Comparison of ENCODE assay signal across 17 cellular contexts in genomic region chr5:134603059-134603458, GRCh38. TPM values are rescaled to one million over a fixed set of nuclear protein-coding genes. Genes with fewer than 3 reads are reported as not detected.
A peak's percentile ranks its signal among the peaks of the same experiment; 100 is the strongest.
DNase-seq lines count a peak whose midpoint lies in the region; ATAC-seq and TF ChIP-seq lines count a peak whose summit lies in the region.
"Had no signal": no experiment of that assay in that cellular context is flagged by ENCODE, and none has a peak within 500 bp of the region (broad histone marks: within the 10 kb centered on the region; RNA-seq: fewer than 3 reads in every experiment).

No MANE protein-coding gene starts in this region.

- H3K9me3 Mint-ChIP-seq in activated T-helper 1 cell treated with anti-CD3 and anti-CD28 coated beads, Interleukin-12 subunit alpha, Interleukin-12 subunit beta, Interleukin-2, Interleukin-4 antibody, amounts not matched to agents 30 ng/mL and 10 ng/mL and 1 ng/mL, durations not matched to agents 14 hours and 24 hours and 36 hours: no peaks in the 10 kb centered on the region
- H3K9me3 Mint-ChIP-seq in T-helper 2 cell treated with Interferon-gamma antibody and Interleukin-4, amounts not matched to agents 5 μg/mL and 100 μg/mL, for 36 hours: no peaks in the 10 kb centered on the region

- no peak overlapping the region for H3K27ac ChIP-seq in sigmoid colon
- H3K27ac ChIP-seq: body of pancreas, esophagus muscularis mucosa, HL-60, left ventricle myocardium inferior, PC-9, VCaP had no signal

- H3K27me3 Mint-ChIP-seq in activated T-helper 1 cell treated with anti-CD3 and anti-CD28 coated beads, Interleukin-12 subunit alpha, Interleukin-12 subunit beta, Interleukin-2, Interleukin-4 antibody, amounts not matched to agents 30 ng/mL and 10 ng/mL and 1 ng/mL, durations not matched to agents 14 hours and 24 hours and 36 hours (ENCODE audit: insufficient read depth): no peaks in the 10 kb centered on the region
- no peaks in the 10 kb centered on the region for H3K27me3 Mint-ChIP-seq in T-helper 2 cell treated with Interferon-gamma antibody and Interleukin-4, amounts not matched to agents 5 μg/mL and 100 μg/mL, for 36 hours (ENCODE audit: low read depth)

- peak; percentile 22 for DNase-seq in GM03348 (ENCODE audit: low spot score)
- no peak for DNase-seq in activated T-helper 1 cell treated with anti-CD3 and anti-CD28 coated beads, Interleukin-12 subunit alpha, Interleukin-12 subunit beta, Interleukin-2, Interleukin-4 antibody, amounts not matched to agents 30 ng/mL and 10 ng/mL and 1 ng/mL, durations not matched to agents 14 hours and 24 hours and 36 hours (ENCODE audit: low spot score)
- peak; percentile 46 for DNase-seq in hepatic stellate cell (ENCODE audit: low spot score)
- no peak for DNase-seq in T-helper 2 cell treated with Interferon-gamma antibody and Interleukin-4, amounts not matched to agents 5 μg/mL and 100 μg/mL, for 36 hours (ENCODE audit: low spot score)
- DNase-seq in sigmoid colon: no peak
- no peak for DNase-seq in HAP-1 (ENCODE audit: low spot score in 2 of 2)
- no peak for DNase-seq in activated effector memory CD4-positive, alpha-beta T cell treated with anti-CD3 and anti-CD28 coated beads, Interleukin-2, amount 50 U/mL, for 16 hours
- DNase-seq: body of pancreas, H7, left ventricle myocardium inferior, NCI-H1694, PC-9, trophoblast cell had no signal

- TF ChIP-seq POLR2A in sigmoid colon (IDR thresholded peaks at IDR 0.05): no peak

- peaks cover 31% of the 10 kb centered on the region for H3K36me3 Mint-ChIP-seq in activated T-helper 1 cell treated with anti-CD3 and anti-CD28 coated beads, Interleukin-12 subunit alpha, Interleukin-12 subunit beta, Interleukin-2, Interleukin-4 antibody, amounts not matched to agents 30 ng/mL and 10 ng/mL and 1 ng/mL, durations not matched to agents 14 hours and 24 hours and 36 hours (ENCODE audit: low read depth)
- peaks cover 28% of the 10 kb centered on the region for H3K36me3 Mint-ChIP-seq in T-helper 2 cell treated with Interferon-gamma antibody and Interleukin-4, amounts not matched to agents 5 μg/mL and 100 μg/mL, for 36 hours (ENCODE audit: low read depth)

- H3K36me3 ChIP-seq in sigmoid colon: peaks cover 3 to 64% (median 26%) of the 10 kb centered on the region in 4 donors
- peaks cover 22% of the 10 kb centered on the region for H3K36me3 ChIP-seq in HAP-1 (replicated peaks)

- TF ChIP-seq EP300 in sigmoid colon (IDR thresholded peaks at IDR 0.05): no peak

- H3K27ac Mint-ChIP-seq in activated T-helper 1 cell treated with anti-CD3 and anti-CD28 coated beads, Interleukin-12 subunit alpha, Interleukin-12 subunit beta, Interleukin-2, Interleukin-4 antibody, amounts not matched to agents 30 ng/mL and 10 ng/mL and 1 ng/mL, durations not matched to agents 14 hours and 24 hours and 36 hours: peak overlapping the region; percentile 36
- H3K27ac Mint-ChIP-seq in T-helper 2 cell treated with Interferon-gamma antibody and Interleukin-4, amounts not matched to agents 5 μg/mL and 100 μg/mL, for 36 hours: no peak overlapping the region

- H3K4me1 Mint-ChIP-seq in activated T-helper 1 cell treated with anti-CD3 and anti-CD28 coated beads, Interleukin-12 subunit alpha, Interleukin-12 subunit beta, Interleukin-2, Interleukin-4 antibody, amounts not matched to agents 30 ng/mL and 10 ng/mL and 1 ng/mL, durations not matched to agents 14 hours and 24 hours and 36 hours (ENCODE audit: low read depth): peaks cover 44% of the 10 kb centered on the region
- H3K4me1 Mint-ChIP-seq in T-helper 2 cell treated with Interferon-gamma antibody and Interleukin-4, amounts not matched to agents 5 μg/mL and 100 μg/mL, for 36 hours (ENCODE audit: low read depth): peaks cover 21% of the 10 kb centered on the region

- H3K27me3 ChIP-seq in sigmoid colon: no peaks in the 10 kb centered on the region
- H3K27me3 ChIP-seq in HAP-1 (ENCODE audit: low read depth): no peaks in the 10 kb centered on the region
- H3K27me3 ChIP-seq: body of pancreas, esophagus muscularis mucosa had no signal

- H3K9me3 ChIP-seq in sigmoid colon: no peaks in the 10 kb centered on the region
- H3K9me3 ChIP-seq in HAP-1: no peaks in the 10 kb centered on the region
- H3K9me3 ChIP-seq: body of pancreas, esophagus muscularis mucosa, left ventricle myocardium inferior had no signal

- H3K4me1 ChIP-seq in sigmoid colon (no peaks in the 10 kb centered on the region), HAP-1 (no peaks in the 10 kb centered on the region)
- H3K4me1 ChIP-seq: body of pancreas, esophagus muscularis mucosa, left ventricle myocardium inferior had no signal

- in situ Hi-C loops in HAP-1 (cut with MboI; ENCODE audit: low sequenced_read_pairs): no loop called here

- ATAC-seq in GM21619 (IDR thresholded peaks at IDR 0.05; ENCODE audit: unreplicated experiment): peak; percentile 69
- ATAC-seq: body of pancreas had no signal

- no peak for TF ChIP-seq CTCF in sigmoid colon (IDR thresholded peaks at IDR 0.05)

- H3K4me3 Mint-ChIP-seq in activated T-helper 1 cell treated with anti-CD3 and anti-CD28 coated beads, Interleukin-12 subunit alpha, Interleukin-12 subunit beta, Interleukin-2, Interleukin-4 antibody, amounts not matched to agents 30 ng/mL and 10 ng/mL and 1 ng/mL, durations not matched to agents 14 hours and 24 hours and 36 hours: peak overlapping the region; percentile 6
- no peak overlapping the region for H3K4me3 Mint-ChIP-seq in T-helper 2 cell treated with Interferon-gamma antibody and Interleukin-4, amounts not matched to agents 5 μg/mL and 100 μg/mL, for 36 hours

- intact Hi-C loops in activated T-helper 1 cell treated with anti-CD3 and anti-CD28 coated beads, Interleukin-12 subunit alpha, Interleukin-12 subunit beta, Interleukin-2, Interleukin-4 antibody, amounts not matched to agents 30 ng/mL and 10 ng/mL and 1 ng/mL, durations not matched to agents 14 hours and 24 hours and 36 hours (cut with micrococcal nuclease): loop anchor here (1.0 to 10.0 kb wide), 4 partner anchors 45 to 1528 kb away; partner anchors contain the start of genes SEC24A and UBE2B
- intact Hi-C loops in sigmoid colon (cut with DNase I): no loop called here

- no peak overlapping the region for H3K4me3 ChIP-seq in sigmoid colon
- no peak overlapping the region for H3K4me3 ChIP-seq in HAP-1
- H3K4me3 ChIP-seq: body of pancreas, esophagus muscularis mucosa, left ventricle myocardium inferior, PC-9 had no signal

- 29 to 52% methylated on average over 1 of the region's 1 CpG for WGBS in sigmoid colon, 2 donors

RNA-seq across cellular contexts. Expression of gene SAR1B, which starts 29.6 kb away (rescaled TPM):
- 49.1 and 49.8 TPM in 2 replicates for total RNA-seq in activated T-helper 1 cell treated with anti-CD3 and anti-CD28 coated beads, Interleukin-12 subunit alpha, Interleukin-12 subunit beta, Interleukin-2, Interleukin-4 antibody, amounts not matched to agents 30 ng/mL and 10 ng/mL and 1 ng/mL, durations not matched to agents 14 hours and 24 hours and 36 hours
- total RNA-seq in sigmoid colon: 10 to 100 TPM; 19.4 to 41.3 (median 36.3) TPM
- 10 to 100 TPM; 18.6 to 40.7 (median 32.8) TPM for polyA plus RNA-seq in sigmoid colon

RNA-seq across cellular contexts. Expression of gene SEC24A, which starts 45.5 kb away (rescaled TPM):
- total RNA-seq in activated T-helper 1 cell treated with anti-CD3 and anti-CD28 coated beads, Interleukin-12 subunit alpha, Interleukin-12 subunit beta, Interleukin-2, Interleukin-4 antibody, amounts not matched to agents 30 ng/mL and 10 ng/mL and 1 ng/mL, durations not matched to agents 14 hours and 24 hours and 36 hours: 26.5 and 27.2 TPM in 2 replicates
- 10 to 100 TPM; 14.8 to 21.0 (median 17.0) TPM for total RNA-seq in sigmoid colon
- 10 to 100 TPM in 2 of 3 donors, 1 to 10 TPM in 1; 7.2 to 11.8 (median 11.2) TPM for polyA plus RNA-seq in sigmoid colon

Comparison
In these comparisons a context has a peak if more than half of its experiments do, and no peak if none do; other contexts are left out.
1. DNase-seq: peak in GM03348 (single experiment) and hepatic stellate cell (single experiment); none in activated T-helper 1 cell treated with anti-CD3 and anti-CD28 coated beads, Interleukin-12 subunit alpha, Interleukin-12 subunit beta, Interleukin-2, Interleukin-4 antibody, amounts not matched to agents 30 ng/mL and 10 ng/mL and 1 ng/mL, durations not matched to agents 14 hours and 24 hours and 36 hours (single experiment), T-helper 2 cell treated with Interferon-gamma antibody and Interleukin-4, amounts not matched to agents 5 μg/mL and 100 μg/mL, for 36 hours (single experiment), sigmoid colon (single experiment), HAP-1 (0 of 2) and activated effector memory CD4-positive, alpha-beta T cell treated with anti-CD3 and anti-CD28 coated beads, Interleukin-2, amount 50 U/mL, for 16 hours (single experiment).